Comparison of ENCODE assay signal across 23 cellular contexts in genomic region chrX:46681849-46682248, GRCh38.
"Had no signal": no experiment of that assay in that cellular context is flagged by ENCODE, and none has a peak within 500 bp of the region (broad histone marks: within the 10 kb centered on the region; RNA-seq: fewer than 3 reads in every experiment).

No MANE protein-coding gene starts in this region.

- DNase-seq: activated CD4-positive, alpha-beta T cell treated with anti-CD3 and anti-CD28 coated beads for 48 hours; activated CD4-positive, alpha-beta T cell treated with anti-CD3 and anti-CD28 coated beads, Interleukin-2, amount 50 U/mL, for 48 hours; activated CD8-positive, alpha-beta memory T cell treated with anti-CD3 and anti-CD28 coated beads for 24 hours; activated effector memory CD4-positive, alpha-beta T cell treated with Interleukin-2 at 50 U/mL for 16 hours; activated naive CD4-positive, alpha-beta T cell treated with Interleukin-2 at 50 U/mL for 16 hours; adrenal gland; caudate nucleus; endodermal cell; left cardiac atrium; left ventricle myocardium superior; naive thymus-derived CD4-positive, alpha-beta T cell; nucleus accumbens; stimulated activated CD4-positive, alpha-beta T cell treated with anti-CD3 and anti-CD28 coated beads, Interleukin-2, amount 100 ng/mL, for 48 hours; T-helper 1 cell; T-helper 9 cell; trophoblast cell; WERI-Rb-1 had no signal

- H3K4me2 ChIP-seq: hepatocyte had no signal

- H3K79me2 ChIP-seq: hepatocyte had no signal

- H3K27ac ChIP-seq: adrenal gland, gastroesophageal sphincter, hepatocyte, right atrium auricular region, thoracic aorta, WERI-Rb-1 had no signal

- H3K4me1 ChIP-seq: adrenal gland, gastroesophageal sphincter, right atrium auricular region had no signal

- H3K36me3 ChIP-seq: adrenal gland, gastroesophageal sphincter, right atrium auricular region, thoracic aorta, WERI-Rb-1 had no signal

- ATAC-seq: activated CD4-positive, CD25-positive, alpha-beta regulatory T cell treated with anti-CD3 and anti-CD28 coated beads, Interleukin-2, amount 50 U/mL, for 24 hours; esophagus mucosa; gastroesophageal sphincter; left cardiac atrium; left ventricle myocardium superior; naive thymus-derived CD4-positive, alpha-beta T cell had no signal

- H3K4me3 ChIP-seq: adrenal gland, gastroesophageal sphincter, hepatocyte, right atrium auricular region, thoracic aorta had no signal

- H3K27me3 ChIP-seq: gastroesophageal sphincter, hepatocyte, right atrium auricular region had no signal

- H3K9me3 ChIP-seq: adrenal gland, gastroesophageal sphincter, right atrium auricular region, thoracic aorta had no signal

- H2AFZ ChIP-seq: hepatocyte had no signal
